Comparison of ENCODE assay signal across 8 cellular contexts in the genomic region with DNA sequence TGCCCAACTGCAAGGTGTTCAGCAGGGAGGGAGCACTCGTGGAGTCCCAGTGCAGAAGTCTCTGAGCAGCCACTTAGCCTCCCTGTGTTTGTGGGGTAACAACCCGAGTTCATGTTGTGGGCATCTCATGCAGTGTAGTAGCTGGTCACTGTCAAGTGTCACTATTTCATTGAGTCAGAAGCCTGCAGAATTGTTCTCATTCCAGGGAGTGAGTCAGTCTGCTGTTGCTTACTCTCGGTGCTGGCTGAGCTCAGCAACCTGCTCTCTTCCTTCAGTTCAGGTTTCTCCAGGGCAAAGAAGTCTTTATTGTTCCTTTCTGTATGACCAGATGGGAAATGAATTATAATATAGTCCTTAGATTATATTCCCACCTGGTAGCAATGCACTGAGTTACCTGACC. TPM values are rescaled to one million over a fixed set of nuclear protein-coding genes. Genes with fewer than 3 reads are reported as not detected.
DNase-seq lines count a peak whose midpoint lies in the region; ATAC-seq and TF ChIP-seq lines count a peak whose summit lies in the region.

No MANE protein-coding gene starts in this region.

- no peak overlapping the region for H2BK12ac ChIP-seq in mesenchymal stem cell (ENCODE audit: low read length in 2 of 2)

- H3K4me3 ChIP-seq in mesenchymal stem cell (ENCODE audit: insufficient read depth in 1 of 2, low read depth in 1 of 2, low read length in 2 of 2) (peak overlapping the region in 1 of 2 experiments; percentile 75), uterus (peak overlapping the region in 1 of 2 donors; percentile 14)

- no peak overlapping the region for H3K18ac ChIP-seq in mesenchymal stem cell (ENCODE audit: low read depth in 1 of 2, low read length in 2 of 2)

- H3K9me3 ChIP-seq in mesenchymal stem cell (ENCODE audit: control insufficient read depth, low read length) (no peaks in the 10 kb centered on the region), uterus (no peaks in the 10 kb centered on the region)

- no peak overlapping the region for H3K14ac ChIP-seq in mesenchymal stem cell (ENCODE audit: low read length in 2 of 2)

- H3K4ac ChIP-seq in mesenchymal stem cell (ENCODE audit: low read depth in 1 of 2, low read length in 2 of 2): no peak overlapping the region

- no peak overlapping the region for H2AFZ ChIP-seq in mesenchymal stem cell (ENCODE audit: low read depth, low read length)

- H4K8ac ChIP-seq in mesenchymal stem cell (ENCODE audit: low read length): no peak overlapping the region

- DNase-seq in stimulated activated CD4-positive, alpha-beta T cell treated with anti-CD3 and anti-CD28 coated beads, Interleukin-15, amount 100 ng/mL, for 24 hours: peak; percentile 11
- no peak for DNase-seq in stimulated activated CD4-positive, alpha-beta T cell treated with anti-CD3 and anti-CD28 coated beads, Interleukin-2, amount 100 ng/mL, for 48 hours
- DNase-seq in dermis blood vessel endothelial cell (peak; percentile 82), mesenchymal stem cell (peak; percentile 93), uterus (no peak), NCI-H748 (lab: John Stamatoyannopoulos, UW; ENCODE audit: unreplicated experiment) (no peak)

- 0% methylated on average over 3 of the region's 3 CpGs for WGBS in mesenchymal stem cell

- H2BK5ac ChIP-seq in mesenchymal stem cell (ENCODE audit: low read depth, low read length, poor library complexity, severe bottlenecking): no peak overlapping the region

- no peak overlapping the region for H4K91ac ChIP-seq in mesenchymal stem cell (ENCODE audit: low read length)

- peaks cover under 1 to 8% of the 10 kb centered on the region in 2 experiments for H3K36me3 ChIP-seq in mesenchymal stem cell (ENCODE audit: control insufficient read depth in 1 of 2, insufficient read depth in 2 of 2, low read depth in 1 of 2, low read length in 2 of 2)
- no peaks in the 10 kb centered on the region for H3K36me3 ChIP-seq in uterus

- no peak overlapping the region for H3K4me2 ChIP-seq in mesenchymal stem cell (ENCODE audit: low read length, poor library complexity, severe bottlenecking)

- H2AK5ac ChIP-seq in mesenchymal stem cell (ENCODE audit: low read length, severe bottlenecking): no peak overlapping the region

- H3K27ac ChIP-seq in mesenchymal stem cell (ENCODE audit: low read length, poor library complexity, severe bottlenecking) (peak overlapping the region; percentile 25), uterus (peak overlapping the region; percentile 65 to 86)

- intact Hi-C loops in uterus (cut with DNase I; ENCODE audit: low total_unique reads): no loop called here

- ATAC-seq in HG03280 (IDR thresholded peaks at IDR 0.05; ENCODE audit: unreplicated experiment) (no peak), HG02571 (IDR thresholded peaks at IDR 0.05; ENCODE audit: unreplicated experiment) (no peak)

- H3K4me1 ChIP-seq in mesenchymal stem cell (ENCODE audit: control insufficient read depth, insufficient read depth, low read depth, low read length) (peaks cover 19% of the 10 kb centered on the region), uterus (peaks cover 0 to 6% of the 10 kb centered on the region in 2 donors)

- no peak overlapping the region for H2BK15ac ChIP-seq in mesenchymal stem cell (ENCODE audit: low read depth, poor library complexity, severe bottlenecking)

- TF ChIP-seq CTCF in uterus (IDR thresholded peaks at IDR 0.05): no peak

- H3K9ac ChIP-seq in mesenchymal stem cell (ENCODE audit: low read length): peak overlapping the region; percentile 77

- no peaks in the 10 kb centered on the region for H3K27me3 ChIP-seq in mesenchymal stem cell (ENCODE audit: control insufficient read depth in 1 of 2, insufficient read depth in 1 of 2, low read length in 2 of 2)
- no peaks in the 10 kb centered on the region for H3K27me3 ChIP-seq in uterus

- TF ChIP-seq POLR2A in uterus (IDR thresholded peaks at IDR 0.05): no peak

- H3K79me1 ChIP-seq in mesenchymal stem cell (replicated peaks; ENCODE audit: low read length, poor library complexity, severe bottlenecking): peaks cover 27% of the 10 kb centered on the region

- no peak overlapping the region for H2BK120ac ChIP-seq in mesenchymal stem cell (ENCODE audit: low read depth, low read length)

- H3K23ac ChIP-seq in mesenchymal stem cell (ENCODE audit: low read length in 2 of 2): peak overlapping the region in 1 of 2 experiments; percentile 50

RNA-seq across cellular contexts. Expression of gene HMOX2, which starts 24.1 kb away (rescaled TPM):
- total RNA-seq in dermis blood vessel endothelial cell (122 and 158 TPM in 2 replicates), uterus (10 to 100 TPM; 13.2 to 43.1 (median 34.1) TPM)
- 42.5 TPM for polyA plus RNA-seq in mesenchymal stem cell (2013, experiment 1 of 2)
- 41.6 TPM for polyA plus RNA-seq in mesenchymal stem cell (2013, experiment 2 of 2)

RNA-seq across cellular contexts. Expression of gene NMRAL1, which starts 25.9 kb away (rescaled TPM):
- total RNA-seq in dermis blood vessel endothelial cell: 57.1 and 65.2 TPM in 2 replicates
- polyA plus RNA-seq in mesenchymal stem cell (2013, experiment 1 of 2): 47.8 TPM
- 47.4 TPM for polyA plus RNA-seq in mesenchymal stem cell (2013, experiment 2 of 2)
- total RNA-seq in uterus: 100 to 1,000 TPM in 1 of 4 donors, 10 to 100 TPM in 3; 37.0 to 320 (median 59.3) TPM

RNA-seq across cellular contexts. Expression of gene CDIP1, which starts 38.3 kb away (rescaled TPM):
- total RNA-seq in dermis blood vessel endothelial cell: 12.9 and 17.3 TPM in 2 replicates
- 27.5 TPM for polyA plus RNA-seq in mesenchymal stem cell (2013, experiment 1 of 2)
- polyA plus RNA-seq in mesenchymal stem cell (2013, experiment 2 of 2): 28.7 TPM
- total RNA-seq in uterus: 10 to 100 TPM in 2 of 4 donors, 1 to 10 TPM in 2; 5.0 to 40.6 (median 11.1) TPM

RNA-seq across cellular contexts. Expression of gene C16orf96, which starts 55.9 kb away (rescaled TPM):
- total RNA-seq in dermis blood vessel endothelial cell (not detected in 2 replicates), uterus (under 1 TPM in 3 of 4 donors, not detected in 1; 0.26 to 0.35 (median 0.30) TPM)
- 0.01 TPM for polyA plus RNA-seq in mesenchymal stem cell (2013, experiment 1 of 2)
- not detected for polyA plus RNA-seq in mesenchymal stem cell (2013, experiment 2 of 2)

Comparison
In these comparisons a context has a peak if more than half of its experiments do, and no peak if none do; other contexts are left out.
1. DNase-seq: peak in stimulated activated CD4-positive, alpha-beta T cell treated with anti-CD3 and anti-CD28 coated beads, Interleukin-15, amount 100 ng/mL, for 24 hours (single experiment), dermis blood vessel endothelial cell (single experiment) and mesenchymal stem cell (single experiment); none in stimulated activated CD4-positive, alpha-beta T cell treated with anti-CD3 and anti-CD28 coated beads, Interleukin-2, amount 100 ng/mL, for 48 hours (0 of 2), uterus (0 of 2) and NCI-H748 (single experiment).